9 cellular contexts compared by ENCODE assay signal in the genomic region with DNA sequence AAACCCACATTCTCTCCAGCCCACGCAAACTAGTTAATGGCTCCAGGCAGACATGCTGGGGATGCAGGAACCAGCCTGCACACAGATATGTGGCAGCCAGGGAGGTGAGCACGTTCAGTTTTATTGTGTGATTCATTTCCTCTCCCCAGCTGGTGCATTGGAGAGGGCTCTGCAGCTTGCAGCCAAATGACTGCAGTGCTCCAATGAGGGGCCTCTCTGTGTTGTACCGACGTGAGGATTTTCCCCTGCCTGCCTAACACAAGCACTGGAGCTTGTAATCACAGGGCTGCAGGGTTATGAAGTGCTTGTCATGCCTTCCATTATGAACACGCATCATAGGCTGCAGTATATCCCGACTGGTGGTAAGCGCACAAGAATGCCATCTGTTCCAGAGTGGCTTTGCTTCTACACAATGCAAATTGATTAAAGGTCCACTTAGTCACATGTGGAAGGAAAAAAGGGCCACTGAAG.
DNase-seq lines count a peak whose midpoint lies in the region; ATAC-seq and TF ChIP-seq lines count a peak whose summit lies in the region.
"Had no signal": no experiment of that assay in that cellular context is flagged by ENCODE, and none has a peak within 500 bp of the region (broad histone marks: within the 10 kb centered on the region; RNA-seq: fewer than 3 reads in every experiment).

No MANE protein-coding gene starts in this region.

- CTCF ChIA-PET in Panc1 (lab: Charles Lee): no interaction called here

- H3K27ac ChIP-seq in Panc1 (ENCODE audit: low read length): no peak overlapping the region
- H3K27ac ChIP-seq in smooth muscle cell (ENCODE audit: low read depth): peak overlapping the region; percentile 86
- H3K27ac ChIP-seq in upper lobe of left lung: no peak overlapping the region

- H4K20me1 ChIP-seq in smooth muscle cell (ENCODE audit: low read depth): no peaks in the 10 kb centered on the region

- intact Hi-C loops in Panc1 (cut with micrococcal nuclease; ENCODE audit: unreplicated experiment): no loop called here

- no peak for TF ChIP-seq EP300 in upper lobe of left lung (IDR thresholded peaks at IDR 0.05)

- no peak for TF ChIP-seq POLR2A in upper lobe of left lung (IDR thresholded peaks at IDR 0.05)

- H3K36me3 ChIP-seq in Panc1 (ENCODE audit: control insufficient read depth, insufficient read depth, low read length) (no peaks in the 10 kb centered on the region), smooth muscle cell (ENCODE audit: low read depth) (no peaks in the 10 kb centered on the region), upper lobe of left lung (no peaks in the 10 kb centered on the region)

- peak overlapping the region; percentile 46 for H3K4me2 ChIP-seq in smooth muscle cell

- WGBS in smooth muscle cell (ENCODE audit: low lambda C conversion rate): 9% methylated on average over 7 of the region's 7 CpGs
- WGBS in upper lobe of left lung, 2 donors: 68 to 69% methylated on average over 7 of the region's 7 CpGs

- no peak for TF ChIP-seq CTCF in Panc1 (IDR thresholded peaks at IDR 0.05)
- no peak for TF ChIP-seq CTCF in epithelial cell of esophagus (IDR thresholded peaks at IDR 0.05; ENCODE audit: insufficient read depth, low read depth, low read length, missing control alignments)
- TF ChIP-seq CTCF in smooth muscle cell (IDR thresholded peaks at IDR 0.05; ENCODE audit: borderline replicate concordance, insufficient read depth, poor library complexity, severe bottlenecking): no peak
- no peak for TF ChIP-seq CTCF in upper lobe of left lung (IDR thresholded peaks at IDR 0.05)

- H3K4me1 ChIP-seq in Panc1 (ENCODE audit: control insufficient read depth, insufficient read depth, low read length) (no peaks in the 10 kb centered on the region; the same call in 1 of the 2 replicates), smooth muscle cell (ENCODE audit: low read depth) (no peaks in the 10 kb centered on the region), upper lobe of left lung (peaks cover 0 to 3% (median 0%) of the 10 kb centered on the region in 4 donors)

- POLR2A ChIA-PET in Panc1 (lab: Charles Lee): no interaction called here

- H3K4me3 ChIP-seq in Panc1 (ENCODE audit: low read depth in 2 of 2, low read length in 2 of 2) (no peak overlapping the region), epithelial cell of esophagus (ENCODE audit: low read length) (no peak overlapping the region), smooth muscle cell (no peak overlapping the region), upper lobe of left lung (no peak overlapping the region)

- H3K9me3 ChIP-seq in Panc1 (ENCODE audit: control insufficient read depth, insufficient read depth, low read depth, low read length): peaks cover 4% of the 10 kb centered on the region; the same call in 1 of the 2 replicates
- H3K9me3 ChIP-seq in smooth muscle cell (replicated peaks; ENCODE audit: low read depth): no peaks in the 10 kb centered on the region
- H3K9me3 ChIP-seq in upper lobe of left lung: no peaks in the 10 kb centered on the region

- no peaks in the 10 kb centered on the region for H3K79me2 ChIP-seq in smooth muscle cell (ENCODE audit: low read depth)

- no TSS peak for BruUV-seq in Panc1 (replicated peaks; lab: Mats Ljungman, UMichigan)

- no peak overlapping the region for H3K9ac ChIP-seq in smooth muscle cell (ENCODE audit: low read depth)

- no peaks in the 10 kb centered on the region for H3K27me3 ChIP-seq in Panc1 (ENCODE audit: control insufficient read depth, insufficient read depth, low read length)
- H3K27me3 ChIP-seq in smooth muscle cell (ENCODE audit: low read depth): no peaks in the 10 kb centered on the region
- no peaks in the 10 kb centered on the region for H3K27me3 ChIP-seq in upper lobe of left lung

- peak; percentile 92 for ATAC-seq in Panc1
- ATAC-seq in upper lobe of left lung (ENCODE audit: low FRiP score in 2 of 2): no peak
- ATAC-seq in HG03175 (IDR thresholded peaks at IDR 0.05; ENCODE audit: unreplicated experiment): no peak

- peak; percentile 21 for DNase-seq in NCI-H2171 treated with DMSO at 0.1 percent for 48 hours (lab: John Stamatoyannopoulos, UW)
- no peak for DNase-seq in NCI-H2171 (lab: John Stamatoyannopoulos, UW)
- no peak for DNase-seq in Panc1 (ENCODE audit: low read depth, low spot score)
- peak; percentile 91 for DNase-seq in epithelial cell of esophagus (ENCODE audit: low read depth)
- DNase-seq in smooth muscle cell (lab: John Stamatoyannopoulos, UW; ENCODE audit: unreplicated experiment): peak; percentile 10
- DNase-seq in upper lobe of left lung: no peak
- no peak for DNase-seq in stimulated activated naive CD4-positive, alpha-beta T cell (lab: John Stamatoyannopoulos, UW)
- DNase-seq: activated naive CD4-positive, alpha-beta T cell had no signal

- H2AFZ ChIP-seq in smooth muscle cell (ENCODE audit: low read depth): no peak overlapping the region

- H3F3A ChIP-seq in smooth muscle cell (ENCODE audit: low read depth): peaks cover 11% of the 10 kb centered on the region

- in situ Hi-C loops in Panc1 (cut with HindIII; ENCODE audit: low pct_unique_long_range_greater_than_20kb, low sequenced_read_pairs): no loop called here

Comparison
In these comparisons a context has a peak if more than half of its experiments do, and no peak if none do; other contexts are left out.
1. DNase-seq: peak in NCI-H2171 treated with DMSO at 0.1 percent for 48 hours (single experiment), epithelial cell of esophagus (single experiment) and smooth muscle cell (single experiment); none in NCI-H2171 (single experiment), Panc1 (single experiment), upper lobe of left lung (0 of 2) and stimulated activated naive CD4-positive, alpha-beta T cell (0 of 6).